Comparison of ENCODE assay signal across 14 cellular contexts in the genomic region with DNA sequence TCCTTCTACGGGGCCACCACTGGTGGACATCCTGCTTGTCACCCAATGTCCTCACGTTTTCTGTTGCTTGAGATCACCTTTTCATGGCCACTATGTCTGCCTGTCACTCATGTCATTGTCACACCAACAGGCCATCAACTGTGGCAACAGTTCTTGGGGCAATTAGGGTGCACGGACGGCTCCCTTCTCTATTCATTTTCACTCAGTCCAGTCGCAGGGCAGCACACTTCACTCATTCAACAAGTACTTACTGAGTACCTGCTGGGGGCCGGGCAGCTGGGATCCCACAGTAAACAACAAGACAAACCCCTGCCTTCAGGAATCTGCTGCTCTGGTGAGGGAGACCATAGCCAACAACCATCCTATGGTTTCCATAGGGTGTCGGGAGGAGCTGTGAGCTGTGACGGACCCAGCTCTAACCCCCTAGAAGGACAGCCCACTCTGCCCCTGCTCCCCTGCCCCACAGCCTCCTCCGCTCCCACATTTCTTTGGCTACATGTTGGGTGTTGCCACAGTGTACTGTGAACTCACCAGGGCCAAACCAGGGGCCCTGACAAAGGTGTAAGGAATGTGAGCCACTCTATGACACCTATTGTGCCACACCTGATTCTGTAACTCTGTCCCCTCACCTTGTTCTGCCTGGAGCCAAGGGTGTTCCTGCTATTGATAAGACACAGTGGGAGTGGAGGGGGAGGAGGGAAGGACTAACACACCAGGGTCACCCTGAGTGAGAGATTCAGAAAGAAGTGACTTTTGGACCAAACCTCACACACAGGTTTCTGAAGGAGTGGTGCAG. TPM values are rescaled to one million over a fixed set of nuclear protein-coding genes. Genes with fewer than 3 reads are reported as not detected.
A peak's percentile ranks its signal among the peaks of the same experiment; 100 is the strongest.
DNase-seq lines count a peak whose midpoint lies in the region; ATAC-seq, FAIRE-seq and TF ChIP-seq lines count a peak whose summit lies in the region.
"Had no signal": no experiment of that assay in that cellular context is flagged by ENCODE, and none has a peak within 500 bp of the region (broad histone marks: within the 10 kb centered on the region; RNA-seq: fewer than 3 reads in every experiment).

No MANE protein-coding gene starts in this region.

- H3K9me3 Mint-ChIP-seq in CD8-positive, alpha-beta T cell: no peaks in the 10 kb centered on the region
- no peaks in the 10 kb centered on the region for H3K9me3 Mint-ChIP-seq in natural killer cell
- H3K9me3 Mint-ChIP-seq: memory B cell had no signal

- no peak overlapping the region for H3K27ac ChIP-seq in CD8-positive, alpha-beta T cell (ENCODE audit: low read depth, low read length)
- H3K27ac ChIP-seq in PC-9 (peak overlapping the region; percentile 80), H1 (ENCODE audit: low read depth, low read length) (no peak overlapping the region)
- H3K27ac ChIP-seq: C4-2B had no signal

- peaks cover 41% of the 10 kb centered on the region for H3K4me1 Mint-ChIP-seq in CD8-positive, alpha-beta T cell (ENCODE audit: low read depth)
- peaks cover 38 to 41% of the 10 kb centered on the region in 2 donors for H3K4me1 Mint-ChIP-seq in natural killer cell

- H3K18ac ChIP-seq in H1 (ENCODE audit: extremely low read depth, low read length): no peak overlapping the region

- H2AFZ ChIP-seq in PC-9 (no peak overlapping the region), H1 (ENCODE audit: low read length) (no peak overlapping the region)

- H3K4me2 ChIP-seq in PC-9 (peak overlapping the region; percentile 74), H1 (ENCODE audit: insufficient read depth in 1 of 2, low read depth in 2 of 2, low read length in 2 of 2) (no peak overlapping the region)

- no peak overlapping the region for H3K4ac ChIP-seq in H1 (replicated peaks; ENCODE audit: insufficient read length, low read depth, low read length)

- TF ChIP-seq CTCF in CD8-positive, alpha-beta T cell (IDR thresholded peaks at IDR 0.05): no peak
- TF ChIP-seq CTCF in PC-9 (conservative IDR thresholded peaks at IDR 0.05): no peak
- no peak for TF ChIP-seq CTCF in H1 (IDR thresholded peaks at IDR 0.05; ENCODE audit: control extremely low read depth in 1 of 3, insufficient read depth in 1 of 3, low read depth in 1 of 3, low read length in 3 of 3)
- no peak for TF ChIP-seq CTCF in natural killer cell (IDR thresholded peaks at IDR 0.05)

- no peak overlapping the region for H3K9ac ChIP-seq in H1 (replicated peaks in 1 of 4; ENCODE audit: extremely low read depth in 1 of 4, low read depth in 3 of 4, low read length in 3 of 4)

- BruUV-seq in PC-9 (replicated peaks; lab: Mats Ljungman, UMichigan): TSS peak; percentile 89

- peaks cover 7% of the 10 kb centered on the region for H3K23me2 ChIP-seq in H1 (ENCODE audit: low read depth, low read length)

- H2AK5ac ChIP-seq in H1 (ENCODE audit: low read depth, low read length): 0 out of 2 replicates have a peak overlapping the region, but pooled peaks have one; percentile 26

- H3K79me2 ChIP-seq in PC-9 (ENCODE audit: low read depth): peaks cover 8% of the 10 kb centered on the region; the same call in 1 of the 2 replicates
- H3K79me2 ChIP-seq in H1 (ENCODE audit: control insufficient read depth in 1 of 2, insufficient read depth in 2 of 2, low read length in 2 of 2): no peaks in the 10 kb centered on the region

- 82% methylated on average over 9 of the region's 9 CpGs; no CpG with 5 or more reads in 1 of the 2 experiments for WGBS in H1 (ENCODE audit: extremely low coverage in 1 of 2, insufficient coverage in 1 of 2, insufficient read length in 1 of 2, insufficient replicate concordance in 2 of 2, low coverage in 1 of 2, low lambda C conversion rate in 2 of 2, missing lambda C conversion rate in 1 of 2), 2 experiments

- TF ChIP-seq RAD21 in H1 (IDR thresholded peaks at IDR 0.05 in 1 of 2, conservative IDR thresholded peaks at IDR 0.05 in 1 of 2; ENCODE audit: low read depth in 2 of 2, low read length in 2 of 2): no peak

- peaks cover 24% of the 10 kb centered on the region for H3K36me3 Mint-ChIP-seq in CD8-positive, alpha-beta T cell
- H3K36me3 Mint-ChIP-seq in natural killer cell: no peaks in the 10 kb centered on the region

- peaks cover 7% of the 10 kb centered on the region for H3K36me3 ChIP-seq in CD8-positive, alpha-beta T cell (ENCODE audit: insufficient read depth, low read length)
- no peaks in the 10 kb centered on the region for H3K36me3 ChIP-seq in PC-9 (ENCODE audit: low read depth)
- no peaks in the 10 kb centered on the region for H3K36me3 ChIP-seq in H1 (ENCODE audit: control insufficient read depth in 2 of 4, insufficient read depth in 4 of 4, low read length in 3 of 4)

- peak overlapping the region; percentile 1 for H4K91ac ChIP-seq in H1 (replicated peaks; ENCODE audit: insufficient read length, low read length)

- H2BK20ac ChIP-seq in H1 (ENCODE audit: low read length): no peak overlapping the region

- H3K4me1 ChIP-seq in CD8-positive, alpha-beta T cell (ENCODE audit: insufficient read depth, low read length): peaks cover 44% of the 10 kb centered on the region
- peaks cover 71% of the 10 kb centered on the region for H3K4me1 ChIP-seq in PC-9 (replicated peaks; ENCODE audit: insufficient read depth)
- peaks cover 0 to 13% (median 7%) of the 10 kb centered on the region in 4 experiments; a peak in 6 of 7 replicates for H3K4me1 ChIP-seq in H1 (replicated peaks in 1 of 4; ENCODE audit: control insufficient read depth in 3 of 4, insufficient read depth in 4 of 4, low read length in 3 of 4)

- H2BK15ac ChIP-seq in H1 (ENCODE audit: low read length): peak overlapping the region; percentile 85; the same call in 1 of the 2 replicates

- H4K20me1 ChIP-seq in PC-9 (ENCODE audit: insufficient read depth) (no peaks in the 10 kb centered on the region), H1 (replicated peaks in 1 of 2; ENCODE audit: control insufficient read depth in 1 of 2, insufficient read depth in 2 of 2, low read length in 2 of 2) (no peaks in the 10 kb centered on the region)

- no peak overlapping the region for H4K5ac ChIP-seq in H1 (ENCODE audit: insufficient read length, low read depth, low read length)

- no peak overlapping the region for H2BK120ac ChIP-seq in H1 (replicated peaks; ENCODE audit: low read depth, low read length)

- POLR2A ChIA-PET in CD8-positive, alpha-beta T cell (lab: Charles Lee): no interaction called here
- POLR2A ChIA-PET in PC-9 (lab: Charles Lee; ENCODE audit: unreplicated experiment) (interaction anchor here (0.5 to 0.7 kb wide), 2 partner anchors 47 to 82 kb away, joined by 3 read pairs; no protein-coding TSS in a partner anchor), H1 (lab: Charles Lee; ENCODE audit: partially characterized antibody) (no interaction called here)

- peak overlapping the region; percentile 96 for H3K27ac Mint-ChIP-seq in CD8-positive, alpha-beta T cell
- H3K27ac Mint-ChIP-seq in natural killer cell: peak overlapping the region in 1 of 2 donors; percentile 96

- H3K4me3 ChIP-seq in CD8-positive, alpha-beta T cell (ENCODE audit: low read depth, low read length): no peak overlapping the region
- H3K4me3 ChIP-seq in PC-9: peak overlapping the region; percentile 53; the same call in 1 of the 2 replicates
- H3K4me3 ChIP-seq in H1 (ENCODE audit: extremely low read depth in 1 of 4, insufficient read depth in 2 of 4, low read depth in 3 of 4, low read length in 4 of 4): no peak overlapping the region
- H3K4me3 ChIP-seq: skin epidermis had no signal

- H3F3A ChIP-seq in PC-9 (ENCODE audit: insufficient read depth, low read depth): peaks cover 40% of the 10 kb centered on the region; the same call in 1 of the 2 replicates

- H3K23ac ChIP-seq in H1 (ENCODE audit: insufficient read length): no peak overlapping the region

- no peak for ATAC-seq in CD8-positive, alpha-beta T cell
- ATAC-seq in natural killer cell (no peak), HG03095 (IDR thresholded peaks at IDR 0.05; ENCODE audit: unreplicated experiment) (no peak)
- ATAC-seq: Panc1 had no signal

- H3K9me3 ChIP-seq in CD8-positive, alpha-beta T cell (ENCODE audit: low read length): no peaks in the 10 kb centered on the region
- H3K9me3 ChIP-seq in PC-9 (ENCODE audit: insufficient read depth, low read depth) (no peaks in the 10 kb centered on the region), H1 (ENCODE audit: insufficient read depth in 2 of 2, low read depth in 1 of 2, low read length in 1 of 2) (no peaks in the 10 kb centered on the region)

- no peaks in the 10 kb centered on the region for H3K27me3 ChIP-seq in CD8-positive, alpha-beta T cell (ENCODE audit: insufficient read depth, low read length)
- H3K27me3 ChIP-seq in PC-9 (ENCODE audit: insufficient read depth, low read depth) (no peaks in the 10 kb centered on the region), H1 (replicated peaks in 1 of 4; ENCODE audit: control insufficient read depth in 3 of 4, extremely low read depth in 1 of 4, insufficient read depth in 3 of 4, low read length in 3 of 4) (peaks cover 0 to 5% (median 1%) of the 10 kb centered on the region in 4 experiments; a peak in 4 of 7 replicates)
- H3K27me3 ChIP-seq: dorsolateral prefrontal cortex had no signal

- no peak overlapping the region for H2BK5ac ChIP-seq in H1 (ENCODE audit: low read depth, low read length)

- intact Hi-C loops in CD8-positive, alpha-beta T cell (cut with DNase I, micrococcal nuclease): no loop called here
- intact Hi-C loops in PC-9 (cut with micrococcal nuclease; ENCODE audit: unreplicated experiment) (loop anchor here (1.0 kb wide), 1 partner anchor 46 kb away; no protein-coding TSS in a partner anchor), natural killer cell (cut with micrococcal nuclease) (no loop called here)

- CTCF ChIA-PET in CD8-positive, alpha-beta T cell (lab: Charles Lee): interaction anchor here (1.2 to 2.1 kb wide), 4 partner anchors 11 to 137 kb away, joined by 5 to 11 read pairs (median 8); no protein-coding TSS in a partner anchor
- CTCF ChIA-PET in PC-9 (lab: Charles Lee) (no interaction called here), H1 (lab: Charles Lee; ENCODE audit: partially characterized antibody) (interaction anchor here (1.0 to 2.1 kb wide), 6 partner anchors 11 to 82 kb away, joined by 3 to 10 read pairs (median 4); no protein-coding TSS in a partner anchor)

- H4K8ac ChIP-seq in H1 (ENCODE audit: extremely low read depth, insufficient read depth, low read length): no peak overlapping the region

- TF ChIP-seq POLR2A in H1 (IDR thresholded peaks at IDR 0.05; ENCODE audit: control extremely low read depth in 1 of 2, low read depth in 2 of 2, low read length in 2 of 2): no peak

- H2BK12ac ChIP-seq in H1 (ENCODE audit: low read depth, low read length): 0 out of 2 replicates have a peak overlapping the region, but pooled peaks have one; percentile 50

- H3K56ac ChIP-seq in H1 (replicated peaks; ENCODE audit: insufficient read length, low read depth, low read length): no peak overlapping the region

- no peaks in the 10 kb centered on the region for H3K79me1 ChIP-seq in H1 (ENCODE audit: low read depth, low read length)

- H3K27me3 Mint-ChIP-seq in CD8-positive, alpha-beta T cell (ENCODE audit: low read depth): no peaks in the 10 kb centered on the region
- no peaks in the 10 kb centered on the region for H3K27me3 Mint-ChIP-seq in natural killer cell (ENCODE audit: low read depth in 2 of 2)

- TF ChIP-seq EP300 in H1 (IDR thresholded peaks at IDR 0.05; ENCODE audit: borderline replicate concordance in 1 of 2, low read depth in 2 of 2, low read length in 2 of 2): no peak

- peak overlapping the region; percentile 95 for H3K4me3 Mint-ChIP-seq in CD8-positive, alpha-beta T cell
- peak overlapping the region; percentile 41 for H3K4me3 Mint-ChIP-seq in natural killer cell

- no peaks in the 10 kb centered on the region for H3K9me2 ChIP-seq in PC-9 (ENCODE audit: insufficient read depth)

- DNase-seq in CD8-positive, alpha-beta T cell: no peak
- DNase-seq in PC-9 (peak; percentile 75 to 93), H1 (ENCODE audit: low read depth in 1 of 2, low spot score in 2 of 2) (no peak), natural killer cell (no peak), SHP77 (lab: John Stamatoyannopoulos, UW) (no peak), occipital lobe (lab: John Stamatoyannopoulos, UW) (no peak), cerebellum (ENCODE audit: low spot score) (no peak)
- DNase-seq: NCI-H2171 had no signal

- H3K14ac ChIP-seq in H1 (ENCODE audit: insufficient read length): no peak overlapping the region

- FAIRE-seq in H1 (lab: Jason Lieb, UNC): no peak

RNA-seq across cellular contexts. Expression of a gene that starts 1.9 kb away (rescaled TPM):
- total RNA-seq in CD8-positive, alpha-beta T cell: 10 to 100 TPM; 19.0 to 19.6 TPM
- total RNA-seq in PC-9 (2021) (14.1 and 14.7 TPM in 2 replicates), natural killer cell (10 to 100 TPM; 25.6 to 27.8 (median 26.9) TPM), occipital lobe (13.6 TPM), cerebellum (8.6 TPM)
- total RNA-seq in H1 (2021; fragmentation: NEBNext Ultra II Directional; extraction: Animal tissue kit (Norgen Biotek cat#: 25700)): 4.1 and 4.6 TPM in 2 replicates
- 4.2 and 7.4 TPM in 2 replicates for polyA plus RNA-seq in H1 (2011; rRNA removed)
- polyA plus RNA-seq in H1 (2011; cell fraction: cytosol; rRNA removed): 5.9 TPM
- polyA plus RNA-seq in H1 (2011; cell fraction: nucleus; rRNA removed): 20.0 TPM
- 2.4 to 5.7 TPM (median 4.2 TPM) in 4 replicates for polyA plus RNA-seq in H1 (2012, experiment 1 of 2)
- polyA plus RNA-seq in H1 (2012, experiment 2 of 2): 3.4 TPM
- 1.4 TPM for polyA plus RNA-seq in H1 (2013, experiment 1 of 2)
- polyA plus RNA-seq in H1 (2013, experiment 2 of 2): 1.5 TPM
- 7.7 and 8.0 TPM in 2 replicates for polyA minus RNA-seq in H1 (2011; rRNA and poly(A)+ RNA removed)
- 2.5 TPM for polyA minus RNA-seq in H1 (2011; cell fraction: cytosol; rRNA and poly(A)+ RNA removed)
- 11.4 TPM for polyA minus RNA-seq in H1 (2011; cell fraction: nucleus; rRNA and poly(A)+ RNA removed)

RNA-seq across cellular contexts. Expression of a gene that starts 37.0 kb away (rescaled TPM):
- 10 to 100 TPM; 64.4 to 70.8 TPM for total RNA-seq in CD8-positive, alpha-beta T cell
- total RNA-seq in PC-9 (2021): 13.5 and 19.4 TPM in 2 replicates
- total RNA-seq in H1 (2021; fragmentation: NEBNext Ultra II Directional; extraction: Animal tissue kit (Norgen Biotek cat#: 25700)): 15.7 and 19.2 TPM in 2 replicates
- 15.3 and 25.7 TPM in 2 replicates for polyA plus RNA-seq in H1 (2011; rRNA removed)
- 16.8 TPM for polyA plus RNA-seq in H1 (2011; cell fraction: cytosol; rRNA removed)
- 40.8 TPM for polyA plus RNA-seq in H1 (2011; cell fraction: nucleus; rRNA removed)
- polyA plus RNA-seq in H1 (2012, experiment 1 of 2): 10.7 to 22.5 TPM (median 19.3 TPM) in 4 replicates
- 24.9 TPM for polyA plus RNA-seq in H1 (2012, experiment 2 of 2)
- 16.6 TPM for polyA plus RNA-seq in H1 (2013, experiment 1 of 2)
- polyA plus RNA-seq in H1 (2013, experiment 2 of 2): 15.4 TPM
- polyA minus RNA-seq in H1 (2011; rRNA and poly(A)+ RNA removed): 15.5 and 19.6 TPM in 2 replicates
- 9.8 TPM for polyA minus RNA-seq in H1 (2011; cell fraction: cytosol; rRNA and poly(A)+ RNA removed)
- 18.4 TPM for polyA minus RNA-seq in H1 (2011; cell fraction: nucleus; rRNA and poly(A)+ RNA removed)
- total RNA-seq in natural killer cell: 10 to 100 TPM; 27.7 to 38.1 (median 29.4) TPM
- total RNA-seq in occipital lobe: 4.4 TPM
- total RNA-seq in cerebellum: 8.4 TPM

RNA-seq across cellular contexts. Expression of a gene that starts 46.5 kb away (rescaled TPM):
- total RNA-seq in CD8-positive, alpha-beta T cell: 1 to 10 TPM; 1.8 to 1.9 TPM
- total RNA-seq in PC-9 (2021) (0.35 and 0.45 TPM in 2 replicates), natural killer cell (1 to 10 TPM; 6.1 to 7.5 (median 7.0) TPM), occipital lobe (0.78 TPM), cerebellum (1.8 TPM)
- 0.75 and 0.76 TPM in 2 replicates for total RNA-seq in H1 (2021; fragmentation: NEBNext Ultra II Directional; extraction: Animal tissue kit (Norgen Biotek cat#: 25700))
- 0.26 and 0.36 TPM in 2 replicates for polyA plus RNA-seq in H1 (2011; rRNA removed)
- polyA plus RNA-seq in H1 (2011; cell fraction: cytosol; rRNA removed): 0.31 TPM
- polyA plus RNA-seq in H1 (2011; cell fraction: nucleus; rRNA removed): 3.0 TPM
- polyA plus RNA-seq in H1 (2012, experiment 1 of 2): 0.43 to 0.87 TPM (median 0.62 TPM) in 4 replicates
- 0.29 TPM for polyA plus RNA-seq in H1 (2012, experiment 2 of 2)
- polyA plus RNA-seq in H1 (2013, experiment 1 of 2): 1.4 TPM
- polyA plus RNA-seq in H1 (2013, experiment 2 of 2): 0.17 TPM
- 0.63 and 1.4 TPM in 2 replicates for polyA minus RNA-seq in H1 (2011; rRNA and poly(A)+ RNA removed)
- 0.29 TPM for polyA minus RNA-seq in H1 (2011; cell fraction: cytosol; rRNA and poly(A)+ RNA removed)
- 3.0 TPM for polyA minus RNA-seq in H1 (2011; cell fraction: nucleus; rRNA and poly(A)+ RNA removed)

Comparison
In these comparisons a context has a peak if more than half of its experiments do, and no peak if none do; other contexts are left out.
1. DNase-seq: peak in PC-9 (2 of 2); none in CD8-positive, alpha-beta T cell (0 of 7), H1 (0 of 2), natural killer cell (single experiment), SHP77 (0 of 2), occipital lobe (single experiment) and cerebellum (single experiment).